Comparison of ENCODE assay signal across 9 cellular contexts in the genomic region with DNA sequence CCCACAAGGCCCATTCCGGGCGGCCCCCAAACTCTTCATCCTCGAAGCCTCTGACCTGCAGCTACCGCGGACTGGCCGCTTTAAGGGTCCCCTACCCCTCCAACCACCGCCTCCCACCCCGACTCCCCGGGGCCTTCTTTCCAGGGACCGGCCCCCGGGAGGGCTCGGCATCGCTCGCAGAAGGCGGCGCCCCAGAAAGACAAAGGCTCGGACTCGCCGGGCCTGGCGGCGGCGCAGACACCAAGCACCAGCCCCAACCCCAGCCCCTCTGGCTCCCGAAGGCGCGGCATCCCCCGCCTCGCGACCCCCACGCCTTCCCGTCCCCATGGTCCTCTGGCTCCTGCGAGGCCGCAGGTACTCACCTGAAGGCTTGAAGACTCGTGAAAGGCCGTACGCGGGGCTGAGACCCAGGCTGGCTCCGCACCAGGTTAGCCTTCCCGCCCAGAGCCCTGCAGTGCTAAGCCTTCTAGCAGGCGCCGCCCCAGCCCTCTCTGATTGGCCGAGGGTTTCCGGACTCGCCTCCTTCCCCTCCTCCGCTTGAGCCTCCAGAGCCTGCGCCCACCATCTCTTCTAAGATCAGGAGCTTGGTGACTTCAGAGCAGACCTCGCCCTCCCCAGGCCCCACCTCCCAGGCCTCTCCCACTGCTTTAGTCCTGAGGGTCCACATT. TPM values are rescaled to one million over a fixed set of nuclear protein-coding genes. Genes with fewer than 3 reads are reported as not detected.
DNase-seq lines count a peak whose midpoint lies in the region; ATAC-seq and TF ChIP-seq lines count a peak whose summit lies in the region.
"Not testable (repeated sequence)": the region's sequence is repeated elsewhere in the genome, so short reads cannot be mapped to it uniquely, and the experiment has no call there.
"Had no signal": no experiment of that assay in that cellular context is flagged by ENCODE, and none has a peak within 500 bp of the region (broad histone marks: within the 10 kb centered on the region; RNA-seq: fewer than 3 reads in every experiment).

A gene (minus strand): TSS at position 459 of the 668 bp plus-strand sequence.

- not testable (repeated sequence) for H3K4me1 Mint-ChIP-seq in activated naive CD8-positive, alpha-beta T cell treated with anti-CD3 and anti-CD28 coated beads, Interleukin-2, amount 50 U/mL, for 24 hours

- no CpG with 5 or more reads among the region's 46 CpGs for WGBS in right lobe of liver (ENCODE audit: insufficient coverage, low coverage, low lambda C conversion rate, missing lambda C conversion rate)

- not testable (repeated sequence) for H3K27me3 Mint-ChIP-seq in activated naive CD8-positive, alpha-beta T cell treated with anti-CD3 and anti-CD28 coated beads, Interleukin-2, amount 50 U/mL, for 24 hours

- H3K27ac ChIP-seq in right lobe of liver = not testable (repeated sequence)

- H3K36me3 ChIP-seq in right lobe of liver = not testable (repeated sequence)

- TF ChIP-seq CTCF in right lobe of liver (IDR thresholded peaks at IDR 0.05) = not testable (repeated sequence)

- H3K27me3 ChIP-seq in right lobe of liver = not testable (repeated sequence)

- H3K27ac Mint-ChIP-seq in activated naive CD8-positive, alpha-beta T cell treated with anti-CD3 and anti-CD28 coated beads, Interleukin-2, amount 50 U/mL, for 24 hours = not testable (repeated sequence)

- not testable (repeated sequence) for H3K9me3 ChIP-seq in right lobe of liver

- ATAC-seq in GM18508 (IDR thresholded peaks at IDR 0.05; ENCODE audit: insufficient read depth, unreplicated experiment) (peak; percentile 79), GM19452 (IDR thresholded peaks at IDR 0.05; ENCODE audit: unreplicated experiment) (peak; percentile 97), HG02571 (IDR thresholded peaks at IDR 0.05; ENCODE audit: unreplicated experiment) (peak; percentile 98), HG03066 (IDR thresholded peaks at IDR 0.05; ENCODE audit: low read depth, unreplicated experiment) (peak; percentile 93), HG03565 (IDR thresholded peaks at IDR 0.05; ENCODE audit: unreplicated experiment) (peak; percentile 98), right lobe of liver (peak; percentile 50 to 72 (median 56))
- peak; percentile 96 for ATAC-seq in activated naive CD8-positive, alpha-beta T cell treated with anti-CD3 and anti-CD28 coated beads, Interleukin-2, amount 50 U/mL, for 24 hours
- ATAC-seq in stimulated activated naive CD8-positive, alpha-beta T cell treated with anti-CD3 and anti-CD28 coated beads, Interleukin-15, Interleukin-2, amounts not matched to agents 100 U/mL and 50 U/mL, for 24 hours = peak; percentile 97

- not testable (repeated sequence) for H3K4me1 ChIP-seq in right lobe of liver

- intact Hi-C loops in right lobe of liver (cut with DNase I) = not testable (repeated sequence)

- TF ChIP-seq POLR2A in right lobe of liver (IDR thresholded peaks at IDR 0.05) = not testable (repeated sequence)

- not testable (repeated sequence) for H3K4me3 Mint-ChIP-seq in activated naive CD8-positive, alpha-beta T cell treated with anti-CD3 and anti-CD28 coated beads, Interleukin-2, amount 50 U/mL, for 24 hours

- H3K4me3 ChIP-seq in right lobe of liver = not testable (repeated sequence)

- DNase-seq in activated naive CD8-positive, alpha-beta T cell treated with anti-CD3 and anti-CD28 coated beads, Interleukin-2, amount 50 U/mL, for 24 hours; right lobe of liver; stimulated activated naive CD8-positive, alpha-beta T cell treated with anti-CD3 and anti-CD28 coated beads, Interleukin-15, Interleukin-2, amounts not matched to agents 100 U/mL and 50 U/mL, for 24 hours: not testable (repeated sequence)

- not testable (repeated sequence) for H3K36me3 Mint-ChIP-seq in activated naive CD8-positive, alpha-beta T cell treated with anti-CD3 and anti-CD28 coated beads, Interleukin-2, amount 50 U/mL, for 24 hours (ENCODE audit: low read depth)

- not testable (repeated sequence) for H3K9me3 Mint-ChIP-seq in activated naive CD8-positive, alpha-beta T cell treated with anti-CD3 and anti-CD28 coated beads, Interleukin-2, amount 50 U/mL, for 24 hours

RNA-seq across cellular contexts. Expression of the gene that starts here (rescaled TPM):
- total RNA-seq in right lobe of liver = under 1 TPM in 1 of 6 experiments, not detected in 5; 0.37 TPM
- total RNA-seq: G401 had no signal

Comparison
In these comparisons a context has a peak if more than half of its experiments do, and no peak if none do; other contexts are left out.
1. Peak in ATAC-seq in right lobe of liver; RNA of the gene not detected or under 1 TPM.